Comparison of ENCODE assay signal across 11 cellular contexts in the genomic region with DNA sequence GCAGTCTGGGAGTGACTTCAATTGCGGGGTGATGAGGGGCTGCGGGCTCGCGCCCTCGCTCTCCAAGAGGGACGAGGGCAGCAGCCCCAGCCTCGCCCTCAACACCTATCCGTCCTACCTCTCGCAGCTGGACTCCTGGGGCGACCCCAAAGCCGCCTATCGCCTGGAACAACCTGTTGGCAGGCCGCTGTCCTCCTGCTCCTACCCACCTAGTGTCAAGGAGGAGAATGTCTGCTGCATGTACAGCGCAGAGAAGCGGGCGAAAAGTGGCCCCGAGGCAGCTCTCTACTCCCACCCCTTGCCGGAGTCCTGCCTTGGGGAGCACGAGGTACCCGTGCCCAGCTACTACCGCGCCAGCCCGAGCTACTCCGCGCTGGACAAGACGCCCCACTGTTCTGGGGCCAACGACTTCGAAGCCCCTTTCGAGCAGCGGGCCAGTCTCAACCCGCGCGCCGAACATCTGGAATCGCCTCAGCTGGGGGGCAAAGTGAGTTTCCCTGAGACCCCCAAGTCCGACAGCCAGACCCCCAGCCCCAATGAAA. TPM values are rescaled to one million over a fixed set of nuclear protein-coding genes. Genes with fewer than 3 reads are reported as not detected.
DNase-seq lines count a peak whose midpoint lies in the region; ATAC-seq and TF ChIP-seq lines count a peak whose summit lies in the region.
"Had no signal": no experiment of that assay in that cellular context is flagged by ENCODE, and none has a peak within 500 bp of the region (broad histone marks: within the 10 kb centered on the region; RNA-seq: fewer than 3 reads in every experiment).

No MANE protein-coding gene starts in this region.

- POLR2A ChIA-PET in SK-N-SH (lab: Yijun Ruan, JAX): interaction anchor here (1.0 to 1.1 kb wide), 2 partner anchors 229 to 231 kb away, joined by 3 read pairs; no protein-coding TSS in a partner anchor

- H3K27me3 ChIP-seq in SK-N-SH (ENCODE audit: insufficient read depth) (peaks cover 95% of the 10 kb centered on the region), testis (no peaks in the 10 kb centered on the region)

- DNase-seq in activated CD8-positive, alpha-beta memory T cell treated with anti-CD3 and anti-CD28 coated beads, Interleukin-2, amount 10 ng/mL, durations not matched to agents 7 days and 5 days: no peak
- no peak for DNase-seq in activated CD8-positive, alpha-beta memory T cell treated with anti-CD3 and anti-CD28 coated beads, Interleukin-2, amount 50 U/mL, for 4 hours
- DNase-seq in SK-N-SH (peak; percentile 56), immature natural killer cell (no peak), testis (no peak), SKM-1 treated with dmso at 0.1 percent for 144 hours (lab: John Stamatoyannopoulos, UW; ENCODE audit: unreplicated experiment) (no peak)
- no peak for DNase-seq in activated T-helper 2 cell treated with anti-CD3 and anti-CD28 coated beads, Interferon-gamma antibody, Interleukin-2, Interleukin-4, amounts not matched to agents 10 μg/mL and 5 μg/mL and 100 μg/mL, durations not matched to agents 14 hours and 24 hours and 36 hours (ENCODE audit: low spot score)
- DNase-seq in stimulated activated CD4-positive, alpha-beta T cell treated with anti-CD3 and anti-CD28 coated beads, Interleukin-4, amount 100 ng/mL, for 1 hour: no peak

- H3K27ac Mint-ChIP-seq in activated CD8-positive, alpha-beta memory T cell treated with anti-CD3 and anti-CD28 coated beads, Interleukin-2, amount 10 ng/mL, durations not matched to agents 7 days and 5 days: peak overlapping the region; percentile 28
- peak overlapping the region in 1 of 6 donors; percentile 55 for H3K27ac Mint-ChIP-seq in immature natural killer cell
- no peak overlapping the region for H3K27ac Mint-ChIP-seq in activated T-helper 2 cell treated with anti-CD3 and anti-CD28 coated beads, Interferon-gamma antibody, Interleukin-2, Interleukin-4, amounts not matched to agents 10 μg/mL and 5 μg/mL and 100 μg/mL, durations not matched to agents 14 hours and 24 hours and 36 hours

- H3K4me2 ChIP-seq in SK-N-SH: peak overlapping the region; percentile 95
- H3K4me2 ChIP-seq: KMS-11 had no signal

- no peak for TF ChIP-seq POLR2A in testis (IDR thresholded peaks at IDR 0.05)

- TF ChIP-seq RAD21 in SK-N-SH (IDR thresholded peaks at IDR 0.05; ENCODE audit: low read length): no peak

- no peak for TF ChIP-seq CTCF in SK-N-SH (IDR thresholded peaks at IDR 0.05)
- TF ChIP-seq CTCF in testis (IDR thresholded peaks at IDR 0.05): no peak

- H3K27me3 Mint-ChIP-seq in activated CD8-positive, alpha-beta memory T cell treated with anti-CD3 and anti-CD28 coated beads, Interleukin-2, amount 10 ng/mL, durations not matched to agents 7 days and 5 days: peaks cover 97% of the 10 kb centered on the region
- H3K27me3 Mint-ChIP-seq in immature natural killer cell (ENCODE audit: low read depth in 3 of 3): peaks cover 70 to 92% (median 89%) of the 10 kb centered on the region in 3 donors
- H3K27me3 Mint-ChIP-seq in activated T-helper 2 cell treated with anti-CD3 and anti-CD28 coated beads, Interferon-gamma antibody, Interleukin-2, Interleukin-4, amounts not matched to agents 10 μg/mL and 5 μg/mL and 100 μg/mL, durations not matched to agents 14 hours and 24 hours and 36 hours (ENCODE audit: low read depth): peaks cover 90% of the 10 kb centered on the region

- no peaks in the 10 kb centered on the region for H3K9me2 ChIP-seq in SK-N-SH

- WGBS in SK-N-SH (ENCODE audit: low lambda C conversion rate): 19% methylated on average over 9 of the region's 36 CpGs
- 3 to 5% methylated on average over 12 to 36 of the region's 36 CpGs for WGBS in testis, 2 donors

- CTCF ChIA-PET in activated CD8-positive, alpha-beta memory T cell treated with anti-CD3 and anti-CD28 coated beads, Interleukin-2, amount 10 ng/mL, durations not matched to agents 7 days and 5 days (lab: Charles Lee): interaction anchor here (0.6 to 5.4 kb wide), 22 partner anchors 13 to 591 kb away, joined by 3 to 41 read pairs (median 4); partner anchors contain the start of genes HOXC11, HOXC6 and HOXC9
- CTCF ChIA-PET in SK-N-SH (lab: Yijun Ruan, JAX): interaction anchor here (0.5 to 12.8 kb wide), 64 partner anchors 8 to 426 kb away, joined by 3 to 194 read pairs (median 4); partner anchors contain the start of genes COPZ1, HOTAIR, HOXC11 and HOXC12

- H3K79me2 ChIP-seq in SK-N-SH (ENCODE audit: insufficient read depth): no peaks in the 10 kb centered on the region

- H3K27ac ChIP-seq in SK-N-SH (ENCODE audit: low read depth in 2 of 2, low read length in 1 of 2) (no peak overlapping the region), testis (no peak overlapping the region)
- H3K27ac ChIP-seq: C4-2B, KMS-11 had no signal

- H3K4me1 ChIP-seq in SK-N-SH (ENCODE audit: control insufficient read depth in 1 of 2, insufficient read depth in 2 of 2, low read depth in 1 of 2, low read length in 1 of 2) (peaks cover 0 to 12% of the 10 kb centered on the region in 2 experiments; a peak in 1 of 4 replicates), testis (peaks cover 19% of the 10 kb centered on the region)

- no peak overlapping the region for H3K9ac ChIP-seq in SK-N-SH
- H3K9ac ChIP-seq: KMS-11 had no signal

- H3K36me3 Mint-ChIP-seq in activated CD8-positive, alpha-beta memory T cell treated with anti-CD3 and anti-CD28 coated beads, Interleukin-2, amount 10 ng/mL, durations not matched to agents 7 days and 5 days: no peaks in the 10 kb centered on the region
- H3K36me3 Mint-ChIP-seq in immature natural killer cell: peaks cover 0 to 5% (median 0%) of the 10 kb centered on the region in 3 donors
- no peaks in the 10 kb centered on the region for H3K36me3 Mint-ChIP-seq in activated T-helper 2 cell treated with anti-CD3 and anti-CD28 coated beads, Interferon-gamma antibody, Interleukin-2, Interleukin-4, amounts not matched to agents 10 μg/mL and 5 μg/mL and 100 μg/mL, durations not matched to agents 14 hours and 24 hours and 36 hours (ENCODE audit: low read depth)

- no peak for ATAC-seq in activated CD8-positive, alpha-beta memory T cell treated with anti-CD3 and anti-CD28 coated beads, Interleukin-2, amount 10 ng/mL, durations not matched to agents 7 days and 5 days

- H3F3A ChIP-seq in SK-N-SH (replicated peaks; ENCODE audit: insufficient read depth): no peaks in the 10 kb centered on the region

- H4K20me1 ChIP-seq in SK-N-SH (ENCODE audit: insufficient read depth): no peaks in the 10 kb centered on the region

- H3K4me3 ChIP-seq in SK-N-SH (ENCODE audit: low read depth in 2 of 2, low read length in 1 of 2) (peak overlapping the region; percentile 41 to 52; a peak in 3 of 4 replicates), testis (peak overlapping the region; percentile 39 to 61)

- no peak for TF ChIP-seq EP300 in SK-N-SH (IDR thresholded peaks at IDR 0.05; ENCODE audit: borderline replicate concordance in 1 of 2, low read depth in 1 of 2, low read length in 1 of 2)

- H3K4me1 Mint-ChIP-seq in activated CD8-positive, alpha-beta memory T cell treated with anti-CD3 and anti-CD28 coated beads, Interleukin-2, amount 10 ng/mL, durations not matched to agents 7 days and 5 days: peaks cover 27% of the 10 kb centered on the region
- H3K4me1 Mint-ChIP-seq in immature natural killer cell: peaks cover 35 to 42% of the 10 kb centered on the region in 2 donors
- H3K4me1 Mint-ChIP-seq in activated T-helper 2 cell treated with anti-CD3 and anti-CD28 coated beads, Interferon-gamma antibody, Interleukin-2, Interleukin-4, amounts not matched to agents 10 μg/mL and 5 μg/mL and 100 μg/mL, durations not matched to agents 14 hours and 24 hours and 36 hours (ENCODE audit: low read depth): peaks cover 21% of the 10 kb centered on the region

- H3K36me3 ChIP-seq in SK-N-SH (replicated peaks in 1 of 2; ENCODE audit: control insufficient read depth in 1 of 2, insufficient read depth in 2 of 2, low read length in 1 of 2) (no peaks in the 10 kb centered on the region), testis (ENCODE audit: low read depth, missing control alignments) (no peaks in the 10 kb centered on the region)

- H2AFZ ChIP-seq in SK-N-SH (ENCODE audit: low read depth): peak overlapping the region; percentile 96; the same call in 1 of the 2 replicates

- H3K9me3 Mint-ChIP-seq in activated CD8-positive, alpha-beta memory T cell treated with anti-CD3 and anti-CD28 coated beads, Interleukin-2, amount 10 ng/mL, durations not matched to agents 7 days and 5 days (ENCODE audit: low read depth): no peaks in the 10 kb centered on the region
- no peaks in the 10 kb centered on the region for H3K9me3 Mint-ChIP-seq in immature natural killer cell
- no peaks in the 10 kb centered on the region for H3K9me3 Mint-ChIP-seq in activated T-helper 2 cell treated with anti-CD3 and anti-CD28 coated beads, Interferon-gamma antibody, Interleukin-2, Interleukin-4, amounts not matched to agents 10 μg/mL and 5 μg/mL and 100 μg/mL, durations not matched to agents 14 hours and 24 hours and 36 hours

- intact Hi-C loops in testis (cut with DNase I; ENCODE audit: low total_unique reads): loop anchor here (5.0 to 10.0 kb wide), 2 partner anchors 211 to 217 kb away; no protein-coding TSS in a partner anchor
- intact Hi-C loops in activated T-helper 2 cell treated with anti-CD3 and anti-CD28 coated beads, Interferon-gamma antibody, Interleukin-2, Interleukin-4, amounts not matched to agents 10 μg/mL and 5 μg/mL and 100 μg/mL, durations not matched to agents 14 hours and 24 hours and 36 hours (cut with micrococcal nuclease): loop anchor here (2.0 kb wide), 2 partner anchors 13 to 47 kb away; partner anchors contain the start of gene HOXC5

- H3K9me3 ChIP-seq in SK-N-SH (no peaks in the 10 kb centered on the region), testis (no peaks in the 10 kb centered on the region)

- H3K4me3 Mint-ChIP-seq in activated CD8-positive, alpha-beta memory T cell treated with anti-CD3 and anti-CD28 coated beads, Interleukin-2, amount 10 ng/mL, durations not matched to agents 7 days and 5 days: no peak overlapping the region
- H3K4me3 Mint-ChIP-seq in immature natural killer cell: peak overlapping the region; percentile 58 to 83 (median 69)
- no peak overlapping the region for H3K4me3 Mint-ChIP-seq in activated T-helper 2 cell treated with anti-CD3 and anti-CD28 coated beads, Interferon-gamma antibody, Interleukin-2, Interleukin-4, amounts not matched to agents 10 μg/mL and 5 μg/mL and 100 μg/mL, durations not matched to agents 14 hours and 24 hours and 36 hours (ENCODE audit: low read depth)

RNA-seq across cellular contexts. Expression of gene HOXC10, which starts 0.5 kb away (rescaled TPM):
- total RNA-seq in activated CD8-positive, alpha-beta memory T cell treated with anti-CD3 and anti-CD28 coated beads, Interleukin-2, amount 10 ng/mL, durations not matched to agents 7 days and 5 days: not detected
- polyA plus RNA-seq in SK-N-SH (2012; rRNA removed) (0.03 and 0.08 TPM in 2 replicates), immature natural killer cell (not detected), testis (ENCODE audit: insufficient read depth, low read depth, low replicate concordance) (4.3 TPM)
- 0.04 TPM in 2 replicates for polyA plus RNA-seq in SK-N-SH (2012; cell fraction: cytosol; rRNA removed)
- not detected in 2 replicates for polyA plus RNA-seq in SK-N-SH (2012; cell fraction: nucleus; rRNA removed)
- total RNA-seq in testis: 1 to 10 TPM; 1.4 to 2.6 TPM
- total RNA-seq in activated T-helper 2 cell treated with anti-CD3 and anti-CD28 coated beads, Interferon-gamma antibody, Interleukin-2, Interleukin-4, amounts not matched to agents 10 μg/mL and 5 μg/mL and 100 μg/mL, durations not matched to agents 14 hours and 24 hours and 36 hours: not detected in 2 replicates
- total RNA-seq: fibroblast of lung had no signal

RNA-seq across cellular contexts. Expression of gene HOTAIR, which starts 10.7 kb away (rescaled TPM):
- total RNA-seq in activated CD8-positive, alpha-beta memory T cell treated with anti-CD3 and anti-CD28 coated beads, Interleukin-2, amount 10 ng/mL, durations not matched to agents 7 days and 5 days: not detected
- polyA plus RNA-seq in SK-N-SH (2012; rRNA removed) (not detected in 2 replicates), immature natural killer cell (not detected), testis (ENCODE audit: insufficient read depth, low read depth, low replicate concordance) (3.1 TPM)
- polyA plus RNA-seq in SK-N-SH (2012; cell fraction: cytosol; rRNA removed): 0.01 TPM in 2 replicates
- polyA plus RNA-seq in SK-N-SH (2012; cell fraction: nucleus; rRNA removed): not detected in 2 replicates
- total RNA-seq in testis: 1 to 10 TPM; 3.4 to 8.6 TPM
- not detected in 2 replicates for total RNA-seq in activated T-helper 2 cell treated with anti-CD3 and anti-CD28 coated beads, Interferon-gamma antibody, Interleukin-2, Interleukin-4, amounts not matched to agents 10 μg/mL and 5 μg/mL and 100 μg/mL, durations not matched to agents 14 hours and 24 hours and 36 hours
- total RNA-seq: fibroblast of lung had no signal
- polyA plus RNA-seq: fibroblast of lung had no signal

RNA-seq across cellular contexts. Expression of gene HOXC11, which starts 12.5 kb away (rescaled TPM):
- not detected for total RNA-seq in activated CD8-positive, alpha-beta memory T cell treated with anti-CD3 and anti-CD28 coated beads, Interleukin-2, amount 10 ng/mL, durations not matched to agents 7 days and 5 days
- polyA plus RNA-seq in SK-N-SH (2012; rRNA removed): not detected in 2 replicates
- not detected in 2 replicates for polyA plus RNA-seq in SK-N-SH (2012; cell fraction: cytosol; rRNA removed)
- polyA plus RNA-seq in SK-N-SH (2012; cell fraction: nucleus; rRNA removed): not detected in 2 replicates
- polyA plus RNA-seq in immature natural killer cell: not detected
- total RNA-seq in testis: 1 to 10 TPM in 1 of 2 donors, under 1 TPM in 1; 0.25 to 1.1 TPM
- 0.18 TPM for polyA plus RNA-seq in testis (ENCODE audit: insufficient read depth, low read depth, low replicate concordance)
- total RNA-seq in activated T-helper 2 cell treated with anti-CD3 and anti-CD28 coated beads, Interferon-gamma antibody, Interleukin-2, Interleukin-4, amounts not matched to agents 10 μg/mL and 5 μg/mL and 100 μg/mL, durations not matched to agents 14 hours and 24 hours and 36 hours: not detected in 2 replicates
- total RNA-seq: fibroblast of lung had no signal
- polyA plus RNA-seq: fibroblast of lung had no signal

RNA-seq across cellular contexts. Expression of gene HOXC9, which starts 14.5 kb away (rescaled TPM):
- total RNA-seq in activated CD8-positive, alpha-beta memory T cell treated with anti-CD3 and anti-CD28 coated beads, Interleukin-2, amount 10 ng/mL, durations not matched to agents 7 days and 5 days: not detected
- 1.2 and 1.9 TPM in 2 replicates for polyA plus RNA-seq in SK-N-SH (2012; rRNA removed)
- polyA plus RNA-seq in SK-N-SH (2012; cell fraction: cytosol; rRNA removed): 1.8 and 2.4 TPM in 2 replicates
- polyA plus RNA-seq in SK-N-SH (2012; cell fraction: nucleus; rRNA removed): 1.0 and 1.1 TPM in 2 replicates
- polyA plus RNA-seq in immature natural killer cell: not detected
- 1 to 10 TPM; 6.6 to 7.8 TPM for total RNA-seq in testis
- polyA plus RNA-seq in testis (ENCODE audit: insufficient read depth, low read depth, low replicate concordance): 2.4 TPM
- not detected in 2 replicates for total RNA-seq in activated T-helper 2 cell treated with anti-CD3 and anti-CD28 coated beads, Interferon-gamma antibody, Interleukin-2, Interleukin-4, amounts not matched to agents 10 μg/mL and 5 μg/mL and 100 μg/mL, durations not matched to agents 14 hours and 24 hours and 36 hours
- total RNA-seq: fibroblast of lung had no signal

RNA-seq across cellular contexts. Expression of gene HOXC8, which starts 23.4 kb away (rescaled TPM):
- not detected for total RNA-seq in activated CD8-positive, alpha-beta memory T cell treated with anti-CD3 and anti-CD28 coated beads, Interleukin-2, amount 10 ng/mL, durations not matched to agents 7 days and 5 days
- 1.7 and 1.8 TPM in 2 replicates for polyA plus RNA-seq in SK-N-SH (2012; rRNA removed)
- polyA plus RNA-seq in SK-N-SH (2012; cell fraction: cytosol; rRNA removed): 1.8 and 2.0 TPM in 2 replicates
- 0.53 and 0.75 TPM in 2 replicates for polyA plus RNA-seq in SK-N-SH (2012; cell fraction: nucleus; rRNA removed)
- polyA plus RNA-seq in immature natural killer cell: not detected
- 1 to 10 TPM in 1 of 2 donors, under 1 TPM in 1; 0.81 to 1.2 TPM for total RNA-seq in testis
- 2.4 TPM for polyA plus RNA-seq in testis (ENCODE audit: insufficient read depth, low read depth, low replicate concordance)
- total RNA-seq in activated T-helper 2 cell treated with anti-CD3 and anti-CD28 coated beads, Interferon-gamma antibody, Interleukin-2, Interleukin-4, amounts not matched to agents 10 μg/mL and 5 μg/mL and 100 μg/mL, durations not matched to agents 14 hours and 24 hours and 36 hours: not detected in 2 replicates
- total RNA-seq: fibroblast of lung had no signal

Comparison
In these comparisons a context has a peak if more than half of its experiments do, and no peak if none do; other contexts are left out.
1. H3K4me3 Mint-ChIP-seq: peak in immature natural killer cell (5 of 5); none in activated CD8-positive, alpha-beta memory T cell treated with anti-CD3 and anti-CD28 coated beads, Interleukin-2, amount 10 ng/mL, durations not matched to agents 7 days and 5 days (single experiment) and activated T-helper 2 cell treated with anti-CD3 and anti-CD28 coated beads, Interferon-gamma antibody, Interleukin-2, Interleukin-4, amounts not matched to agents 10 μg/mL and 5 μg/mL and 100 μg/mL, durations not matched to agents 14 hours and 24 hours and 36 hours (single experiment).